ENCODE assay signal across 1 cellular context in genomic region chr1:172893146-172893841, GRCh38.
TF ChIP-seq lines count a peak whose summit lies in the region.

No MANE protein-coding gene starts in this region.

TF ChIP-seq in SK-N-SH treated with all-trans-retinoic acid at 6 μM for 48 hours, 23 proteins besides CTCF, POLR2A, EP300 and RAD21 (continued from another document):
- TF ChIP-seq PATZ1 (CRISPR knock-in tag; IDR thresholded peaks at IDR 0.05; ENCODE audit: borderline replicate concordance) = no peak
- TF ChIP-seq ZC3H10 (CRISPR knock-in tag; IDR thresholded peaks at IDR 0.05) = no peak
- no peak for TF ChIP-seq OSR1 (CRISPR knock-in tag; IDR thresholded peaks at IDR 0.05)
- TF ChIP-seq ISL1 (CRISPR knock-in tag; IDR thresholded peaks at IDR 0.05) = no peak
- no peak for TF ChIP-seq ZNF70 (CRISPR knock-in tag; IDR thresholded peaks at IDR 0.05)
- no peak for TF ChIP-seq ZNF8 (CRISPR knock-in tag; IDR thresholded peaks at IDR 0.05)
- no peak for TF ChIP-seq ESRRG (CRISPR knock-in tag; IDR thresholded peaks at IDR 0.05)
- TF ChIP-seq CREB5 (CRISPR knock-in tag; IDR thresholded peaks at IDR 0.05; ENCODE audit: low read depth) = no peak
- no peak for TF ChIP-seq TCF4 (CRISPR knock-in tag; IDR thresholded peaks at IDR 0.05; ENCODE audit: borderline replicate concordance)
